In genomic region chr2:47389692-47390091, GRCh38 we compare ENCODE assay signal across 2 cellular contexts.
TF ChIP-seq lines count a peak whose summit lies in the region.

No MANE protein-coding gene starts in this region.

TF ChIP-seq in GM23338, 12 proteins besides CTCF, POLR2A, EP300 and RAD21:
- 0 out of 2 replicates have a peak, but pooled peaks have one; percentile 3 for TF ChIP-seq POLR2AphosphoS5 (IDR thresholded peaks at IDR 0.05; ENCODE audit: low read depth)
- TF ChIP-seq, protein P1, sequence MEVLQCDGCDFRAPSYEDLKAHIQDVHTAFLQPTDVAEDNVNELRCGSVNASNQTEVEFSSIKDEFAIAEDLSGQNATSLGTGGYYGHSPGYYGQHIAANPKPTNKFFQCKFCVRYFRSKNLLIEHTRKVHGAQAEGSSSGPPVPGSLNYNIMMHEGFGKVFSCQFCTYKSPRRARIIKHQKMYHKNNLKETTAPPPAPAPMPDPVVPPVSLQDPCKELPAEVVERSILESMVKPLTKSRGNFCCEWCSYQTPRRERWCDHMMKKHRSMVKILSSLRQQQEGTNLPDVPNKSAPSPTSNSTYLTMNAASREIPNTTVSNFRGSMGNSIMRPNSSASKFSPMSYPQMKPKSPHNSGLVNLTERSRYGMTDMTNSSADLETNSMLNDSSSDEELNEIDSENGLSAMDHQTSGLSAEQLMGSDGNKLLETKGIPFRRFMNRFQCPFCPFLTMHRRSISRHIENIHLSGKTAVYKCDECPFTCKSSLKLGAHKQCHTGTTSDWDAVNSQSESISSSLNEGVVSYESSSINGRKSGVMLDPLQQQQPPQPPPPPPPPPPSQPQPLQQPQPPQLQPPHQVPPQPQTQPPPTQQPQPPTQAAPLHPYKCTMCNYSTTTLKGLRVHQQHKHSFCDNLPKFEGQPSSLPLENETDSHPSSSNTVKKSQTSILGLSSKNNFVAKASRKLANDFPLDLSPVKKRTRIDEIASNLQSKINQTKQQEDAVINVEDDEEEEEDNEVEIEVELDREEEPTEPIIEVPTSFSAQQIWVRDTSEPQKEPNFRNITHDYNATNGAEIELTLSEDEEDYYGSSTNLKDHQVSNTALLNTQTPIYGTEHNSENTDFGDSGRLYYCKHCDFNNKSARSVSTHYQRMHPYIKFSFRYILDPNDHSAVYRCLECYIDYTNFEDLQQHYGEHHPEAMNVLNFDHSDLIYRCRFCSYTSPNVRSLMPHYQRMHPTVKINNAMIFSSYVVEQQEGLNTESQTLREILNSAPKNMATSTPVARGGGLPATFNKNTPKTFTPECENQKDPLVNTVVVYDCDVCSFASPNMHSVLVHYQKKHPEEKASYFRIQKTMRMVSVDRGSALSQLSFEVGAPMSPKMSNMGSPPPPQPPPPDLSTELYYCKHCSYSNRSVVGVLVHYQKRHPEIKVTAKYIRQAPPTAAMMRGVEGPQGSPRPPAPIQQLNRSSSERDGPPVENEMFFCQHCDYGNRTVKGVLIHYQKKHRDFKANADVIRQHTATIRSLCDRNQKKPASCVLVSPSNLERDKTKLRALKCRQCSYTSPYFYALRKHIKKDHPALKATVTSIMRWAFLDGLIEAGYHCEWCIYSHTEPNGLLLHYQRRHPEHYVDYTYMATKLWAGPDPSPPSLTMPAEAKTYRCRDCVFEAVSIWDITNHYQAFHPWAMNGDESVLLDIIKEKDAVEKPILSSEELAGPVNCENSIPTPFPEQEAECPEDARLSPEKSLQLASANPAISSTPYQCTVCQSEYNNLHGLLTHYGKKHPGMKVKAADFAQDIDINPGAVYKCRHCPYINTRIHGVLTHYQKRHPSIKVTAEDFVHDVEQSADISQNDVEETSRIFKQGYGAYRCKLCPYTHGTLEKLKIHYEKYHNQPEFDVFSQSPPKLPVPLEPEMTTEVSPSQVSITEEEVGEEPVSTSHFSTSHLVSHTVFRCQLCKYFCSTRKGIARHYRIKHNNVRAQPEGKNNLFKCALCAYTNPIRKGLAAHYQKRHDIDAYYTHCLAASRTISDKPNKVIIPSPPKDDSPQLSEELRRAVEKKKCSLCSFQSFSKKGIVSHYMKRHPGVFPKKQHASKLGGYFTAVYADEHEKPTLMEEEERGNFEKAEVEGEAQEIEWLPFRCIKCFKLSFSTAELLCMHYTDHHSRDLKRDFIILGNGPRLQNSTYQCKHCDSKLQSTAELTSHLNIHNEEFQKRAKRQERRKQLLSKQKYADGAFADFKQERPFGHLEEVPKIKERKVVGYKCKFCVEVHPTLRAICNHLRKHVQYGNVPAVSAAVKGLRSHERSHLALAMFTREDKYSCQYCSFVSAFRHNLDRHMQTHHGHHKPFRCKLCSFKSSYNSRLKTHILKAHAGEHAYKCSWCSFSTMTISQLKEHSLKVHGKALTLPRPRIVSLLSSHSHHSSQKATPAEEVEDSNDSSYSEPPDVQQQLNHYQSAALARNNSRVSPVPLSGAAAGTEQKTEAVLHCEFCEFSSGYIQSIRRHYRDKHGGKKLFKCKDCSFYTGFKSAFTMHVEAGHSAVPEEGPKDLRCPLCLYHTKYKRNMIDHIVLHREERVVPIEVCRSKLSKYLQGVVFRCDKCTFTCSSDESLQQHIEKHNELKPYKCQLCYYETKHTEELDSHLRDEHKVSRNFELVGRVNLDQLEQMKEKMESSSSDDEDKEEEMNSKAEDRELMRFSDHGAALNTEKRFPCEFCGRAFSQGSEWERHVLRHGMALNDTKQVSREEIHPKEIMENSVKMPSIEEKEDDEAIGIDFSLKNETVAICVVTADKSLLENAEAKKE (CRISPR knock-in tag; IDR thresholded peaks at IDR 0.05), result no peak
- TF ChIP-seq, protein P2, sequence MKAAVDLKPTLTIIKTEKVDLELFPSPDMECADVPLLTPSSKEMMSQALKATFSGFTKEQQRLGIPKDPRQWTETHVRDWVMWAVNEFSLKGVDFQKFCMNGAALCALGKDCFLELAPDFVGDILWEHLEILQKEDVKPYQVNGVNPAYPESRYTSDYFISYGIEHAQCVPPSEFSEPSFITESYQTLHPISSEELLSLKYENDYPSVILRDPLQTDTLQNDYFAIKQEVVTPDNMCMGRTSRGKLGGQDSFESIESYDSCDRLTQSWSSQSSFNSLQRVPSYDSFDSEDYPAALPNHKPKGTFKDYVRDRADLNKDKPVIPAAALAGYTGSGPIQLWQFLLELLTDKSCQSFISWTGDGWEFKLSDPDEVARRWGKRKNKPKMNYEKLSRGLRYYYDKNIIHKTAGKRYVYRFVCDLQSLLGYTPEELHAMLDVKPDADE (IDR thresholded peaks at IDR 0.05), result no peak

TF ChIP-seq in endothelial cell of umbilical vein, 7 proteins besides CTCF, POLR2A, EP300 and RAD21:
- TF ChIP-seq MYC (IDR thresholded peaks at IDR 0.05; ENCODE audit: low read depth, low read length) (no peak), FOS (IDR thresholded peaks at IDR 0.05; ENCODE audit: borderline replicate concordance, insufficient read depth, low read length) (no peak), EZH2 (IDR thresholded peaks at IDR 0.05; ENCODE audit: borderline replicate concordance, low read depth, low read length, severe bottlenecking) (peak; percentile 35), GATA2 (IDR thresholded peaks at IDR 0.05; ENCODE audit: insufficient read depth, insufficient read length, low read depth, low read length) (no peak), POLR2AphosphoS5 (IDR thresholded peaks at IDR 0.05; ENCODE audit: insufficient read depth, low read depth, low read length) (no peak)
- TF ChIP-seq, protein P3, sequence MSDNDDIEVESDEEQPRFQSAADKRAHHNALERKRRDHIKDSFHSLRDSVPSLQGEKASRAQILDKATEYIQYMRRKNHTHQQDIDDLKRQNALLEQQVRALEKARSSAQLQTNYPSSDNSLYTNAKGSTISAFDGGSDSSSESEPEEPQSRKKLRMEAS (IDR thresholded peaks at IDR 0.05; ENCODE audit: insufficient read depth, insufficient read length), result no peak
